6 cellular contexts compared by ENCODE assay signal in the genomic region with DNA sequence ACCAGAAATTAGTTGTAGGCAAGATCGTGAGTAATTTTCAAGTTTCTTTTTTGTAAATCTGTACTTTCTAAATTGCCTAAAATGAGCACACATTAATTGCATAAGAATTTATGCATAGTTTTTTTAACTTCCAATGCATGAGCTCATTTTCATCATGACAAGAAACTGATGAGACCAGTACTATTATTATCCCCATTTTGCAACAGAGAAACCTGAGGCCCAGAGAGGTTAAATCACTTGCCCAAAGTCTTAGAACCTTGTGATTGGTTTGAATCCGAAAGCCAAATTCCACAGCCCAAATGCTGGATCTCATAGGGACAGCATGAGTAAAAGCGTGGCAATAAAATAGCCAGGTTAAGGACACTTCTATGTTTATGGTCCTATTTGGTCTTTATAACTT.
"Had no signal": no experiment of that assay in that cellular context is flagged by ENCODE, and none has a peak within 500 bp of the region (broad histone marks: within the 10 kb centered on the region; RNA-seq: fewer than 3 reads in every experiment).

No MANE protein-coding gene starts in this region.

- H3K4me2 ChIP-seq: GM23338 had no signal

- ATAC-seq: GM23338, K562 had no signal

- H3K4me3 ChIP-seq: GM23338, K562 had no signal

- DNase-seq: H9, HCEC 1CT, IMR-90, KG1 had no signal

- H2AFZ ChIP-seq: GM23338 had no signal
